ENCODE assay signal across 8 cellular contexts in the genomic region with DNA sequence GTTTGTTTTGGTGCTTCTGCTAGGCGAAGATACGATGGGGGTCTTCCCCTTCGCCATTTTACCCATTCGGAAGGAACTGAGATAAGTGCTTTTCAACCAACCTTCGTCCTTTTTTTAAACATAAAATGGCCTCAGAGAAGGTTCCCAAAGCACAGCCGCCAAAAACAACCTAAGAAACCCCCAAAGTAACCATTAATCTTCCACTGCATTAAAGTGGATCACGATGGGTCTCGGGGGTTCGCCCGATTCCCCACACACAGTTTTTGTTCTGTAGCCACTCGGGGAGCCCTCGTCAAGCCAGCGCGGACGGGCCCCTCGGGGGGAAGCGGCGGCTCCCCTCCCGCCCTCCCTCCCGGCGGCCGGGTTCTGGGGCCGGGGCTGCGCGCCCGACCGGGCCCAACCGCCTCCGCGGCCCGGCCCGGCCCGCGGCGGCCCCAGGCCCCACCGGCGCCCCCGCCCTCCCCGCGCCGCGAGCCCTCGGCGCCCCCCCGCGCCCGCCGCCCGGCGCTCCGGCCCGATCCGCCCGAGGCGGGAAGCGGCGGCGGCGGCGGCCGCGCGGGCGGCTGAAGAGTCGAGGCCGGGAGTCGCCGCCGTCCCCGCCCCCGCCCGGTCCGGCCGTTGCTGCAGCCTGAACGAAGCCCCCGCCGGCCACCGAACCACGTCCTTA. TPM values are rescaled to one million over a fixed set of nuclear protein-coding genes. Genes with fewer than 3 reads are reported as not detected.
DNase-seq lines count a peak whose midpoint lies in the region; ATAC-seq, FAIRE-seq and TF ChIP-seq lines count a peak whose summit lies in the region.

No MANE protein-coding gene starts in this region.

- TF ChIP-seq CTCF in Calu3 (IDR thresholded peaks at IDR 0.05; ENCODE audit: unreplicated experiment) = no peak
- no peak for TF ChIP-seq CTCF in GM12878 (IDR thresholded peaks at IDR 0.05 in 2 of 3, conservative IDR thresholded peaks at IDR 0.05 in 1 of 3; ENCODE audit: control insufficient read depth in 2 of 3, extremely low read depth in 1 of 3, insufficient read depth in 1 of 3, low read depth in 3 of 3, low read length in 3 of 3)

- intact Hi-C loops in Calu3 (cut with micrococcal nuclease; ENCODE audit: unreplicated experiment) = loop anchor here (2.0 to 5.0 kb wide), 2 partner anchors 19 to 82 kb away; no protein-coding TSS in a partner anchor
- intact Hi-C loops in GM12878 (cut with micrococcal nuclease; ENCODE audit: unreplicated experiment) = loop anchor here (1.0 to 5.0 kb wide), 6 partner anchors 9 to 314 kb away; a partner anchor contains a TSS

- CTCF ChIA-PET in Calu3 (lab: Charles Lee) = interaction anchor here (0.6 to 1.3 kb wide), 2 partner anchors 29 to 50 kb away, joined by 5 to 8 read pairs; no protein-coding TSS in a partner anchor
- CTCF ChIA-PET in GM12878 (lab: Yijun Ruan, JAX) = interaction anchor here (2.0 kb wide), 1 partner anchor 49 kb away, joined by 19 read pairs; no protein-coding TSS in a partner anchor

- H3K4me1 Mint-ChIP-seq in Calu3 (ENCODE audit: low read depth, unreplicated experiment) = peaks cover 13% of the 10 kb centered on the region

- H3K27me3 ChIP-seq in GM12878 (replicated peaks in 1 of 2; ENCODE audit: control insufficient read depth in 2 of 2, insufficient read depth in 2 of 2, low read length in 1 of 2) = no peaks in the 10 kb centered on the region
- no peaks in the 10 kb centered on the region for H3K27me3 ChIP-seq in small intestine (ENCODE audit: control insufficient read depth in 2 of 2, insufficient read depth in 2 of 2, low read length in 2 of 2)

- peak overlapping the region; percentile 98 for H3K27ac ChIP-seq in GM12878 (ENCODE audit: control insufficient read depth, insufficient read depth)
- H3K27ac ChIP-seq in small intestine (ENCODE audit: low read depth in 1 of 2, low read length in 1 of 2) = peak overlapping the region; percentile 91 to 96

- H4K20me1 ChIP-seq in GM12878 (ENCODE audit: control insufficient read depth, insufficient read depth) = no peaks in the 10 kb centered on the region

- H3K36me3 Mint-ChIP-seq in Calu3 (ENCODE audit: insufficient read depth, unreplicated experiment) = peaks cover 40% of the 10 kb centered on the region

- H3K36me3 ChIP-seq in GM12878 (ENCODE audit: control insufficient read depth in 2 of 2, insufficient read depth in 2 of 2, low read length in 1 of 2) (peaks cover 0 to 9% of the 10 kb centered on the region in 2 experiments; a peak in 3 of 4 replicates), small intestine (ENCODE audit: control insufficient read depth in 2 of 2, insufficient read depth in 2 of 2, low read length in 2 of 2) (peaks cover 0 to 2% of the 10 kb centered on the region in 2 donors)

- ATAC-seq in HG03521 (IDR thresholded peaks at IDR 0.05; ENCODE audit: unreplicated experiment) (peak; percentile 6), GM12878 (peak; percentile 5), HG03457 (IDR thresholded peaks at IDR 0.05; ENCODE audit: unreplicated experiment) (no peak)

- peak overlapping the region; percentile 77; the same call in 1 of the 2 replicates for H3K4me2 ChIP-seq in GM12878 (ENCODE audit: control insufficient read depth, insufficient read depth)

- in situ Hi-C loops in GM12878 (cut with MboI) = no loop called here

- WGBS in GM12878 (ENCODE audit: insufficient coverage, insufficient replicate concordance, low lambda C conversion rate, missing lambda C conversion rate) = 2% methylated on average over 30 of the region's 79 CpGs
- 0 to 1% (median 0%) methylated on average over 42 to 79 of the region's 79 CpGs for whole genome bisulfite sequencing in small intestine, 3 donors

- H3K9me3 Mint-ChIP-seq in Calu3 (ENCODE audit: low read depth, unreplicated experiment) = no peaks in the 10 kb centered on the region

- RAD21 ChIA-PET in GM12878 (lab: Charles Lee; ENCODE audit: unreplicated experiment) = interaction anchor here (0.7 to 1.6 kb wide), 5 partner anchors 8 to 245 kb away, joined by 3 to 5 read pairs (median 4); no protein-coding TSS in a partner anchor

- H3K9ac ChIP-seq in GM12878 (ENCODE audit: control insufficient read depth, insufficient read depth, low read length) = peak overlapping the region; percentile 98

- SMC1A ChIA-PET in GM12878 (lab: Charles Lee; ENCODE audit: uncharacterized antibody, unreplicated experiment) = interaction anchor here (0.8 to 1.8 kb wide), 2 partner anchors 15 to 233 kb away, joined by 4 to 7 read pairs; no protein-coding TSS in a partner anchor

- peaks cover 44% of the 10 kb centered on the region for H3K79me2 ChIP-seq in GM12878 (ENCODE audit: control insufficient read depth, insufficient read depth, low read length)

- H3K4me3 Mint-ChIP-seq in Calu3 (ENCODE audit: low read depth, unreplicated experiment) = peak overlapping the region; percentile 89

- H3K9me3 ChIP-seq in GM12878 (replicated peaks; ENCODE audit: control insufficient read depth, insufficient read depth, low read length) (peaks cover 2% of the 10 kb centered on the region; the same call in 1 of the 3 replicates), iPS-18c (ENCODE audit: control insufficient read depth, insufficient read depth, low read length) (no peaks in the 10 kb centered on the region), small intestine (ENCODE audit: control insufficient read depth, low read depth) (no peaks in the 10 kb centered on the region)

- FAIRE-seq in GM12878 (lab: Jason Lieb, UNC) (no peak), small intestine (lab: Jason Lieb, UNC) (no peak)

- H3K4me1 ChIP-seq in GM12878 (ENCODE audit: control insufficient read depth, insufficient read depth, low read length) (0 out of 2 replicates have a peak, but pooled peaks cover 3% of the 10 kb centered on the region), small intestine (ENCODE audit: control insufficient read depth in 2 of 2, insufficient read depth in 1 of 2, low read depth in 1 of 2, low read length in 1 of 2) (peaks cover 0 to 5% of the 10 kb centered on the region in 2 donors)

- H2AFZ ChIP-seq in GM12878 (ENCODE audit: control insufficient read depth, low read depth, low read length) = peak overlapping the region; percentile 22; the same call in 1 of the 2 replicates

- no peak for TF ChIP-seq RAD21 in GM12878 (IDR thresholded peaks at IDR 0.05; ENCODE audit: insufficient read depth, low read depth, low read length)

- no TSS peak for BruUV-seq in Calu3 (replicated peaks; lab: Mats Ljungman, UMichigan)
- BruUV-seq in GM12878 (replicated peaks; lab: Mats Ljungman, UMichigan) = no TSS peak

- peak overlapping the region; percentile 98 for H3K27ac Mint-ChIP-seq in Calu3 (ENCODE audit: unreplicated experiment)

- H3K27me3 Mint-ChIP-seq in Calu3 (ENCODE audit: unreplicated experiment) = no peaks in the 10 kb centered on the region

- TF ChIP-seq POLR2A in GM12878 (IDR thresholded peaks at IDR 0.05; ENCODE audit: low read depth, low read length) = peak; percentile 65; the same call in 1 of the 2 replicates

- DNase-seq in Calu3 (peak; percentile 34), T-helper 22 cell (ENCODE audit: low read depth) (peak; percentile 24), GM12878 (ENCODE audit: low read depth, low spot score) (no peak), small intestine (peak; percentile 24), retina (no peak)

- TF ChIP-seq EP300 in GM12878 (IDR thresholded peaks at IDR 0.05; ENCODE audit: borderline replicate concordance in 1 of 2, control insufficient read depth in 1 of 2, low read depth in 2 of 2, low read length in 2 of 2) = no peak

- POLR2A ChIA-PET in GM12878 (lab: Charles Lee) = interaction anchor here (0.6 to 2.1 kb wide), 9 partner anchors 15 to 313 kb away, joined by 3 to 8 read pairs (median 4); a partner anchor contains a TSS

- peak overlapping the region; percentile 85 for H3K4me3 ChIP-seq in GM12878
- peak overlapping the region; percentile 81 for H3K4me3 ChIP-seq in iPS-18c (ENCODE audit: insufficient read depth, low read depth, low read length)
- peak overlapping the region; percentile 70 to 91 for H3K4me3 ChIP-seq in small intestine (ENCODE audit: low read depth in 1 of 2, low read length in 2 of 2)

TF ChIP-seq in GM12878, 131 proteins besides CTCF, POLR2A, EP300 and RAD21 (continues in another document):
- TF ChIP-seq CREM (IDR thresholded peaks at IDR 0.05; ENCODE audit: low read depth) = peak; percentile 15; the same call in 1 of the 2 replicates

RNA-seq across cellular contexts. Expression of a gene that starts 0.8 kb away (rescaled TPM):
- total RNA-seq in Calu3 (2022) (35.9 and 45.6 TPM in 2 replicates), GM12878 (2014; rRNA removed) (15.9 and 17.6 TPM in 2 replicates), GM12878 (2014; rRNA removed; fragmentation: Illumina TruSeq; extraction: Trizol) (14.2 and 16.4 TPM in 2 replicates), GM12878 (2021) (23.7 and 26.8 TPM in 2 replicates)
- total RNA-seq in GM12878 (2013; cell fraction: nucleolus; rRNA removed) = 23.7 and 27.5 TPM in 2 replicates
- polyA plus RNA-seq in GM12878 (2011; ENCODE audit: low read depth) = 7.1 TPM
- polyA plus RNA-seq in GM12878 (2011; rRNA removed) (19.7 and 28.7 TPM in 2 replicates), GM12878 (2014; fragmentation: Illumina TruSeq; extraction: Trizol) (15.6 and 19.8 TPM in 2 replicates), GM12878 (2014; fragmentation: Nextera tagmentation; extraction: Ambion mirVana) (1 to 10 TPM; 3.5 to 5.1 TPM), GM12878 (2014; rRNA removed) (17.9 and 18.5 TPM in 2 replicates), GM12878 (2016; fragmentation: Nextera tagmentation; extraction: Ambion mirVana) (1 to 10 TPM; 2.5 to 2.9 TPM), small intestine (1 to 10 TPM; 4.9 to 8.7 (median 7.0) TPM)
- 14.9 and 20.2 TPM in 2 replicates for polyA plus RNA-seq in GM12878 (2011; cell fraction: cytosol; rRNA removed)
- polyA plus RNA-seq in GM12878 (2011; cell fraction: nucleus; rRNA removed) = 9.4 and 12.6 TPM in 2 replicates
- polyA plus RNA-seq in GM12878 (2012) = 10.3 and 13.0 TPM in 2 replicates
- polyA minus RNA-seq in GM12878 (2011; rRNA and poly(A)+ RNA removed) = 43.7 and 75.0 TPM in 2 replicates
- polyA minus RNA-seq in GM12878 (2011; cell fraction: cytosol; rRNA and poly(A)+ RNA removed) = 19.8 and 26.3 TPM in 2 replicates
- polyA minus RNA-seq in GM12878 (2011; cell fraction: nucleus; rRNA and poly(A)+ RNA removed) = 7.3 and 11.6 TPM in 2 replicates

Comparison
In these comparisons a context has a peak if more than half of its experiments do, and no peak if none do; other contexts are left out.
1. DNase-seq: peak in Calu3 (single experiment), T-helper 22 cell (single experiment) and small intestine (single experiment); none in GM12878 (single experiment) and retina (single experiment).
2. Peak in every context shown above with its lines, with median percentiles within 50 percentile points of each other: H3K4me3 ChIP-seq.